In genomic region chr16:67191410-67191994, GRCh38 we compare ENCODE assay signal across 8 cellular contexts. TPM values are rescaled to one million over a fixed set of nuclear protein-coding genes. Genes with fewer than 3 reads are reported as not detected.
DNase-seq lines count a peak whose midpoint lies in the region; ATAC-seq, FAIRE-seq and TF ChIP-seq lines count a peak whose summit lies in the region.

No MANE protein-coding gene starts in this region.

- H2BK5ac ChIP-seq in H1 (ENCODE audit: low read depth, low read length): no peak overlapping the region; the same call in 1 of the 2 replicates

- no peak for DNase-seq in NB4 (ENCODE audit: low read depth)
- no peak for DNase-seq in H1 (ENCODE audit: low read depth in 1 of 2, low spot score in 2 of 2)
- DNase-seq in pons (ENCODE audit: low spot score): peak; percentile 25
- DNase-seq in NCI-H446 (lab: John Stamatoyannopoulos, UW): no peak

- H2BK15ac ChIP-seq in H1 (ENCODE audit: low read length): no peak overlapping the region

- no peak overlapping the region for H3K4ac ChIP-seq in H1 (replicated peaks; ENCODE audit: insufficient read length, low read depth, low read length)

- H3K9me3 ChIP-seq in ES-I3 (ENCODE audit: control insufficient read depth, insufficient read depth, low read length) (no peaks in the 10 kb centered on the region), H1 (ENCODE audit: insufficient read depth in 2 of 2, low read depth in 1 of 2, low read length in 1 of 2) (no peaks in the 10 kb centered on the region)

- H3K4me3 ChIP-seq in NB4 (ENCODE audit: low read depth, low read length): peak overlapping the region; percentile 49
- H3K4me3 ChIP-seq in H1 (ENCODE audit: extremely low read depth in 1 of 4, insufficient read depth in 2 of 4, low read depth in 3 of 4, low read length in 4 of 4): peak overlapping the region in 3 of 4 experiments; percentile 29 to 99 (median 98); a peak in 6 of 8 replicates

- no peak overlapping the region for H3K18ac ChIP-seq in H1 (ENCODE audit: extremely low read depth, low read length)

- CTCF ChIA-PET in H1 (lab: Charles Lee; ENCODE audit: partially characterized antibody): interaction anchor here (9.3 kb wide), 1 partner anchor 18 kb away, joined by 151 read pairs; the partner anchor contains the start of gene NOL3

- H3K36me3 ChIP-seq in ES-I3 (ENCODE audit: insufficient read depth, low read length): peaks cover 18% of the 10 kb centered on the region
- H3K36me3 ChIP-seq in H1 (ENCODE audit: control insufficient read depth in 2 of 4, insufficient read depth in 4 of 4, low read length in 3 of 4): peaks cover 12 to 29% (median 22%) of the 10 kb centered on the region in 4 experiments

- H2BK120ac ChIP-seq in H1 (replicated peaks; ENCODE audit: low read depth, low read length): no peak overlapping the region

- H4K8ac ChIP-seq in H1 (ENCODE audit: extremely low read depth, insufficient read depth, low read length): no peak overlapping the region

- H2AK5ac ChIP-seq in H1 (ENCODE audit: low read depth, low read length): no peak overlapping the region

- H4K5ac ChIP-seq in H1 (ENCODE audit: insufficient read length, low read depth, low read length): no peak overlapping the region

- H3K27ac ChIP-seq in H1 (ENCODE audit: low read depth, low read length): no peak overlapping the region

- H3K9ac ChIP-seq in ES-I3 (ENCODE audit: low read depth, low read length) (peak overlapping the region; percentile 93; the same call in 1 of the 2 replicates), H1 (replicated peaks in 1 of 4; ENCODE audit: extremely low read depth in 1 of 4, low read depth in 3 of 4, low read length in 3 of 4) (no peak overlapping the region; a peak in 2 of 7 replicates)

- no peak for TF ChIP-seq RAD21 in H1 (IDR thresholded peaks at IDR 0.05 in 1 of 2, conservative IDR thresholded peaks at IDR 0.05 in 1 of 2; ENCODE audit: low read depth in 2 of 2, low read length in 2 of 2)

- TF ChIP-seq CTCF in NB4 (IDR thresholded peaks at IDR 0.05; ENCODE audit: low read depth, low read length) (no peak), H1 (IDR thresholded peaks at IDR 0.05; ENCODE audit: control extremely low read depth in 1 of 3, insufficient read depth in 1 of 3, low read depth in 1 of 3, low read length in 3 of 3) (no peak)

- H4K91ac ChIP-seq in H1 (replicated peaks; ENCODE audit: insufficient read length, low read length): peak overlapping the region; percentile 34

- H3K4me2 ChIP-seq in H1 (ENCODE audit: insufficient read depth in 1 of 2, low read depth in 2 of 2, low read length in 2 of 2): peak overlapping the region; percentile 64 to 93

- no peak for TF ChIP-seq POLR2A in NB4 (IDR thresholded peaks at IDR 0.05; ENCODE audit: extremely low read depth, insufficient read length)
- TF ChIP-seq POLR2A in H1 (IDR thresholded peaks at IDR 0.05; ENCODE audit: control extremely low read depth in 1 of 2, low read depth in 2 of 2, low read length in 2 of 2): no peak

- H3K14ac ChIP-seq in H1 (ENCODE audit: insufficient read length): no peak overlapping the region

- WGBS in H1 (ENCODE audit: extremely low coverage in 1 of 2, insufficient coverage in 1 of 2, insufficient read length in 1 of 2, insufficient replicate concordance in 2 of 2, low coverage in 1 of 2, low lambda C conversion rate in 2 of 2, missing lambda C conversion rate in 1 of 2), 2 experiments: 41% methylated on average over 9 of the region's 9 CpGs; no CpG with 5 or more reads in 1 of the 2 experiments

- no peak overlapping the region for H3K23ac ChIP-seq in H1 (ENCODE audit: insufficient read length)

- H3K23me2 ChIP-seq in H1 (ENCODE audit: low read depth, low read length): peaks cover 7% of the 10 kb centered on the region

- POLR2A ChIA-PET in H1 (lab: Charles Lee; ENCODE audit: partially characterized antibody): no interaction called here

- no peak overlapping the region for H2BK20ac ChIP-seq in H1 (ENCODE audit: low read length)

- H3K79me1 ChIP-seq in H1 (ENCODE audit: low read depth, low read length): peaks cover 10% of the 10 kb centered on the region

- H3K4me1 ChIP-seq in ES-I3 (ENCODE audit: insufficient read depth, low read length) (peaks cover 11% of the 10 kb centered on the region), H1 (replicated peaks in 1 of 4; ENCODE audit: control insufficient read depth in 3 of 4, insufficient read depth in 4 of 4, low read length in 3 of 4) (peaks cover 0 to 13% (median 2%) of the 10 kb centered on the region in 4 experiments; a peak in 4 of 7 replicates)

- no peak for TF ChIP-seq EP300 in H1 (IDR thresholded peaks at IDR 0.05; ENCODE audit: borderline replicate concordance in 1 of 2, low read depth in 2 of 2, low read length in 2 of 2)

- ATAC-seq in GM18909 (IDR thresholded peaks at IDR 0.05; ENCODE audit: poor library complexity, unreplicated experiment) (no peak), GM19397 (IDR thresholded peaks at IDR 0.05; ENCODE audit: unreplicated experiment) (no peak), HG03097 (IDR thresholded peaks at IDR 0.05; ENCODE audit: low FRiP score, unreplicated experiment) (no peak)

- no peak overlapping the region; the same call in 1 of the 2 replicates for H2AFZ ChIP-seq in H1 (ENCODE audit: low read length)

- H4K20me1 ChIP-seq in H1 (replicated peaks in 1 of 2; ENCODE audit: control insufficient read depth in 1 of 2, insufficient read depth in 2 of 2, low read length in 2 of 2): peaks cover 4 to 18% of the 10 kb centered on the region in 2 experiments

- FAIRE-seq in H1 (lab: Jason Lieb, UNC): no peak

- H3K27me3 ChIP-seq in H1 (replicated peaks in 1 of 4; ENCODE audit: control insufficient read depth in 3 of 4, extremely low read depth in 1 of 4, insufficient read depth in 3 of 4, low read length in 3 of 4): peaks cover 0 to 6% (median under 1%) of the 10 kb centered on the region in 4 experiments; a peak in 3 of 7 replicates

- 0 out of 2 replicates have a peak overlapping the region, but pooled peaks have one; percentile 45 for H2BK12ac ChIP-seq in H1 (ENCODE audit: low read depth, low read length)

- H3K56ac ChIP-seq in H1 (replicated peaks; ENCODE audit: insufficient read length, low read depth, low read length): no peak overlapping the region

- H3K79me2 ChIP-seq in H1 (ENCODE audit: control insufficient read depth in 1 of 2, insufficient read depth in 2 of 2, low read length in 2 of 2): peaks cover 8 to 17% of the 10 kb centered on the region in 2 experiments

TF ChIP-seq in H1, 55 proteins besides CTCF, POLR2A, EP300 and RAD21:
- TF ChIP-seq KDM5A (IDR thresholded peaks at IDR 0.05; ENCODE audit: low read length): no peak
- peak; percentile 16 for TF ChIP-seq KDM4A (IDR thresholded peaks at IDR 0.05; ENCODE audit: low read depth, low read length, severe bottlenecking)
TF ChIP-seq in H1: peak in this region for 1.

RNA-seq across cellular contexts. Expression of gene E2F4, which starts 0.5 kb away (rescaled TPM):
- total RNA-seq in H1 (2021; fragmentation: NEBNext Ultra II Directional; extraction: Animal tissue kit (Norgen Biotek cat#: 25700)): 78.0 and 79.9 TPM in 2 replicates
- polyA plus RNA-seq in H1 (2011; rRNA removed): 157 and 194 TPM in 2 replicates
- 134 TPM for polyA plus RNA-seq in H1 (2011; cell fraction: cytosol; rRNA removed)
- 285 TPM for polyA plus RNA-seq in H1 (2011; cell fraction: nucleus; rRNA removed)
- 78.1 to 93.8 TPM (median 86.1 TPM) in 4 replicates for polyA plus RNA-seq in H1 (2012, experiment 1 of 2)
- 88.7 TPM for polyA plus RNA-seq in H1 (2012, experiment 2 of 2)
- 55.2 TPM for polyA plus RNA-seq in H1 (2013, experiment 1 of 2)
- 51.2 TPM for polyA plus RNA-seq in H1 (2013, experiment 2 of 2)
- 87.0 and 93.0 TPM in 2 replicates for polyA minus RNA-seq in H1 (2011; rRNA and poly(A)+ RNA removed)
- 54.8 TPM for polyA minus RNA-seq in H1 (2011; cell fraction: cytosol; rRNA and poly(A)+ RNA removed)
- 74.9 TPM for polyA minus RNA-seq in H1 (2011; cell fraction: nucleus; rRNA and poly(A)+ RNA removed)

RNA-seq across cellular contexts. Expression of gene EXOC3L1, which starts 1.6 kb away (rescaled TPM):
- total RNA-seq in H1 (2021; fragmentation: NEBNext Ultra II Directional; extraction: Animal tissue kit (Norgen Biotek cat#: 25700)): 1.3 and 1.7 TPM in 2 replicates
- 1.3 and 2.1 TPM in 2 replicates for polyA plus RNA-seq in H1 (2011; rRNA removed)
- polyA plus RNA-seq in H1 (2011; cell fraction: cytosol; rRNA removed): 1.6 TPM
- 6.4 TPM for polyA plus RNA-seq in H1 (2011; cell fraction: nucleus; rRNA removed)
- polyA plus RNA-seq in H1 (2012, experiment 1 of 2): 0.72 to 2.2 TPM (median 1.3 TPM) in 4 replicates
- 0.81 TPM for polyA plus RNA-seq in H1 (2012, experiment 2 of 2)
- polyA plus RNA-seq in H1 (2013, experiment 1 of 2): 0.59 TPM
- polyA plus RNA-seq in H1 (2013, experiment 2 of 2): 0.57 TPM
- 0.44 TPM in 2 replicates for polyA minus RNA-seq in H1 (2011; rRNA and poly(A)+ RNA removed)
- polyA minus RNA-seq in H1 (2011; cell fraction: cytosol; rRNA and poly(A)+ RNA removed): not detected
- 1.6 TPM for polyA minus RNA-seq in H1 (2011; cell fraction: nucleus; rRNA and poly(A)+ RNA removed)

RNA-seq across cellular contexts. Expression of gene ELMO3, which starts 7.4 kb away (rescaled TPM):
- total RNA-seq in H1 (2021; fragmentation: NEBNext Ultra II Directional; extraction: Animal tissue kit (Norgen Biotek cat#: 25700)): 9.2 and 9.6 TPM in 2 replicates
- polyA plus RNA-seq in H1 (2011; rRNA removed): 10.9 and 14.4 TPM in 2 replicates
- 15.4 TPM for polyA plus RNA-seq in H1 (2011; cell fraction: cytosol; rRNA removed)
- polyA plus RNA-seq in H1 (2011; cell fraction: nucleus; rRNA removed): 40.6 TPM
- 6.7 to 11.8 TPM (median 10.8 TPM) in 4 replicates for polyA plus RNA-seq in H1 (2012, experiment 1 of 2)
- polyA plus RNA-seq in H1 (2012, experiment 2 of 2): 9.1 TPM
- 5.2 TPM for polyA plus RNA-seq in H1 (2013, experiment 1 of 2)
- polyA plus RNA-seq in H1 (2013, experiment 2 of 2): 5.0 TPM
- 4.5 and 7.0 TPM in 2 replicates for polyA minus RNA-seq in H1 (2011; rRNA and poly(A)+ RNA removed)
- 5.1 TPM for polyA minus RNA-seq in H1 (2011; cell fraction: cytosol; rRNA and poly(A)+ RNA removed)
- polyA minus RNA-seq in H1 (2011; cell fraction: nucleus; rRNA and poly(A)+ RNA removed): 6.0 TPM

RNA-seq across cellular contexts. Expression of gene MATCAP1, which starts 7.7 kb away (rescaled TPM):
- 22.9 and 23.1 TPM in 2 replicates for total RNA-seq in H1 (2021; fragmentation: NEBNext Ultra II Directional; extraction: Animal tissue kit (Norgen Biotek cat#: 25700))
- 27.5 and 38.0 TPM in 2 replicates for polyA plus RNA-seq in H1 (2011; rRNA removed)
- 36.8 TPM for polyA plus RNA-seq in H1 (2011; cell fraction: cytosol; rRNA removed)
- polyA plus RNA-seq in H1 (2011; cell fraction: nucleus; rRNA removed): 218 TPM
- polyA plus RNA-seq in H1 (2012, experiment 1 of 2): 23.0 to 37.9 TPM (median 32.2 TPM) in 4 replicates
- polyA plus RNA-seq in H1 (2012, experiment 2 of 2): 11.4 TPM
- 13.5 TPM for polyA plus RNA-seq in H1 (2013, experiment 1 of 2)
- polyA plus RNA-seq in H1 (2013, experiment 2 of 2): 13.1 TPM
- 11.5 and 14.2 TPM in 2 replicates for polyA minus RNA-seq in H1 (2011; rRNA and poly(A)+ RNA removed)
- polyA minus RNA-seq in H1 (2011; cell fraction: cytosol; rRNA and poly(A)+ RNA removed): 9.8 TPM
- 36.5 TPM for polyA minus RNA-seq in H1 (2011; cell fraction: nucleus; rRNA and poly(A)+ RNA removed)

RNA-seq across cellular contexts. Expression of gene NOL3, which starts 21.2 kb away (rescaled TPM):
- total RNA-seq in H1 (2021; fragmentation: NEBNext Ultra II Directional; extraction: Animal tissue kit (Norgen Biotek cat#: 25700)): 1.6 and 2.2 TPM in 2 replicates
- 4.1 and 4.6 TPM in 2 replicates for polyA plus RNA-seq in H1 (2011; rRNA removed)
- polyA plus RNA-seq in H1 (2011; cell fraction: cytosol; rRNA removed): 4.0 TPM
- polyA plus RNA-seq in H1 (2011; cell fraction: nucleus; rRNA removed): 3.7 TPM
- polyA plus RNA-seq in H1 (2012, experiment 1 of 2): 4.4 to 10.7 TPM (median 5.5 TPM) in 4 replicates
- 1.4 TPM for polyA plus RNA-seq in H1 (2012, experiment 2 of 2)
- polyA plus RNA-seq in H1 (2013, experiment 1 of 2): 3.2 TPM
- polyA plus RNA-seq in H1 (2013, experiment 2 of 2): 2.0 TPM
- 0.60 and 2.1 TPM in 2 replicates for polyA minus RNA-seq in H1 (2011; rRNA and poly(A)+ RNA removed)
- polyA minus RNA-seq in H1 (2011; cell fraction: cytosol; rRNA and poly(A)+ RNA removed): not detected
- 3.2 TPM for polyA minus RNA-seq in H1 (2011; cell fraction: nucleus; rRNA and poly(A)+ RNA removed)
